8 cellular contexts compared by ENCODE assay signal in the genomic region with DNA sequence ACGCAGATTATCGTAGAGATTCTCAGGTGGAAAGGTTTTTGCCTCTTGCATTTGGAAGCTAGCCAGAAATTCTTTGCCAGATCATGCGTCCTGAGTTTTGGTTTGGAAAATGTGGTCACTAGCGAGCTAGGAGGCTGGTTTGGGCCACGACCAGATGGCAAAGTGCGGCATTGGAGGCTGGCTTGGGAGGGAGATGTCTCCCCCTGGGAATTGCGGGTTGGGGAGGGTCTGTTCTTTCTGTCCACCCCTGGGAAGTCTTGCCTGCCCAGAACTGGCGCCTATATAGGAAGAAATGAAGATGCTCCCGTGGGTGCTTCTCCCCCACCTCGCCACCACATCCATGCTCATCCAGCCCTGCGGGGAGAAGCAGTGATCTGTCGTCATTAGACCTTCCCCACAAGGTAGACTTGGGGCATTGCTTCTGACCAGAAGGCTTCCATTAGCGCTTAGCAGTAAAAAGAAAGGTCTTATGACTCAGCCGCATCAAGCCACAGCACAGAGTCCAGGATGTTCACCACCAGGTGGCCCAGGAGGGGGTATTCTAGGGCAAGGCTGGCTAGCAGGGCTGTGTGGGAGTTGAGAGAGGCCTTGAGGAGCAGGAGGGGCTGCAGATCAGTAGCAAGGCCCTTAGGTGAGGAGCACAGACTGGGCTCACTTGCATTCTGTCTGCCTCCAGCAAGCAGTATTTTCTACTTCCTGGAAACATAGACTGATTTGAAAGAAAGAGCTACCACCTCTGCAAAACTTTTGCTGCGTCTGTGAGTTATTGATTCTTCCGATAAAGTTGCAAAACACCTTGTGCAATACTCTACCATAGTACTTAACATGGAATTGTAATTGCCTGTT. TPM values are rescaled to one million over a fixed set of nuclear protein-coding genes. Genes with fewer than 3 reads are reported as not detected.
DNase-seq lines count a peak whose midpoint lies in the region; ATAC-seq and TF ChIP-seq lines count a peak whose summit lies in the region.

No MANE protein-coding gene starts in this region.

- H3K27ac ChIP-seq in suprapubic skin: peak overlapping the region; percentile 97

- H3K36me3 Mint-ChIP-seq in dendritic cell treated with granulocyte-macrophage colony-stimulating factor and Interleukin-4, amounts not matched to agents 40 ng/mL and 50 ng/mL, for 4 days (ENCODE audit: low read depth): peaks cover 19% of the 10 kb centered on the region
- H3K36me3 Mint-ChIP-seq in natural killer cell: no peaks in the 10 kb centered on the region

- ATAC-seq in GM19463 (IDR thresholded peaks at IDR 0.05; ENCODE audit: unreplicated experiment) (peak; percentile 26), natural killer cell (peak; percentile 29 to 40 (median 29)), GM21367 (IDR thresholded peaks at IDR 0.05; ENCODE audit: unreplicated experiment) (no peak)

- H3K4me1 Mint-ChIP-seq in dendritic cell treated with granulocyte-macrophage colony-stimulating factor and Interleukin-4, amounts not matched to agents 40 ng/mL and 50 ng/mL, for 4 days (ENCODE audit: low read depth): peaks cover 69% of the 10 kb centered on the region
- peaks cover 67 to 76% of the 10 kb centered on the region in 2 donors for H3K4me1 Mint-ChIP-seq in natural killer cell

- H3K27me3 ChIP-seq in suprapubic skin: no peaks in the 10 kb centered on the region

- no peaks in the 10 kb centered on the region for H3K9me3 ChIP-seq in suprapubic skin

- peak; percentile 44 for TF ChIP-seq CTCF in NB4 (IDR thresholded peaks at IDR 0.05; ENCODE audit: low read depth, low read length)
- TF ChIP-seq CTCF in natural killer cell (IDR thresholded peaks at IDR 0.05): peak; percentile 41
- peak; percentile 14 to 33 for TF ChIP-seq CTCF in suprapubic skin (IDR thresholded peaks at IDR 0.05)

- H3K36me3 ChIP-seq in suprapubic skin: no peaks in the 10 kb centered on the region

- peak overlapping the region; percentile 92 for H3K27ac Mint-ChIP-seq in dendritic cell treated with granulocyte-macrophage colony-stimulating factor and Interleukin-4, amounts not matched to agents 40 ng/mL and 50 ng/mL, for 4 days
- H3K27ac Mint-ChIP-seq in natural killer cell: peak overlapping the region; percentile 90 to 99

- intact Hi-C loops in dendritic cell treated with granulocyte-macrophage colony-stimulating factor and Interleukin-4, amounts not matched to agents 40 ng/mL and 50 ng/mL, for 4 days (cut with micrococcal nuclease): loop anchor here (2.0 kb wide), 1 partner anchor 17 kb away; no protein-coding TSS in a partner anchor
- intact Hi-C loops in natural killer cell (cut with micrococcal nuclease): loop anchor here (1.0 to 5.0 kb wide), 5 partner anchors 25 to 112 kb away; no protein-coding TSS in a partner anchor

- H3K9me3 Mint-ChIP-seq in dendritic cell treated with granulocyte-macrophage colony-stimulating factor and Interleukin-4, amounts not matched to agents 40 ng/mL and 50 ng/mL, for 4 days: no peaks in the 10 kb centered on the region
- H3K9me3 Mint-ChIP-seq in natural killer cell: no peaks in the 10 kb centered on the region

- no peak overlapping the region for H3K4me3 Mint-ChIP-seq in dendritic cell treated with granulocyte-macrophage colony-stimulating factor and Interleukin-4, amounts not matched to agents 40 ng/mL and 50 ng/mL, for 4 days
- peak overlapping the region; percentile 89 for H3K4me3 Mint-ChIP-seq in natural killer cell

- no peaks in the 10 kb centered on the region for H3K27me3 Mint-ChIP-seq in dendritic cell treated with granulocyte-macrophage colony-stimulating factor and Interleukin-4, amounts not matched to agents 40 ng/mL and 50 ng/mL, for 4 days
- no peaks in the 10 kb centered on the region for H3K27me3 Mint-ChIP-seq in natural killer cell (ENCODE audit: low read depth in 2 of 2)

- TF ChIP-seq POLR2A in NB4 (IDR thresholded peaks at IDR 0.05; ENCODE audit: extremely low read depth, insufficient read length) (no peak), suprapubic skin (IDR thresholded peaks at IDR 0.05) (no peak)

- DNase-seq in COLO668 (lab: John Stamatoyannopoulos, UW; ENCODE audit: unreplicated experiment): peak; percentile 72
- DNase-seq in NB4 (ENCODE audit: low read depth): peak; percentile 98
- DNase-seq in activated CD4-positive, alpha-beta T cell treated with anti-CD3 and anti-CD28 coated beads for 4 hours: peak; percentile 76 to 79
- peak; percentile 65 for DNase-seq in natural killer cell
- DNase-seq in suprapubic skin (ENCODE audit: low spot score in 2 of 2): no peak

- H3K4me3 ChIP-seq in NB4 (ENCODE audit: low read depth, low read length): peak overlapping the region; percentile 23
- no peak overlapping the region for H3K4me3 ChIP-seq in suprapubic skin

- no peak for TF ChIP-seq EP300 in suprapubic skin (IDR thresholded peaks at IDR 0.05)

- H3K4me1 ChIP-seq in suprapubic skin: peaks cover 60% of the 10 kb centered on the region

- WGBS in suprapubic skin: 63% methylated on average over 15 of the region's 16 CpGs

RNA-seq across cellular contexts. Expression of a gene that starts 1.5 kb away (rescaled TPM):
- 100 to 1,000 TPM; 435 to 527 (median 443) TPM for total RNA-seq in natural killer cell
- total RNA-seq in suprapubic skin: 100 to 1,000 TPM in 3 of 4 donors, 10 to 100 TPM in 1; 97.2 to 147 (median 121) TPM

Comparison
In these comparisons a context has a peak if more than half of its experiments do, and no peak if none do; other contexts are left out.
1. DNase-seq: peak in COLO668 (single experiment), NB4 (single experiment), activated CD4-positive, alpha-beta T cell treated with anti-CD3 and anti-CD28 coated beads for 4 hours (2 of 2) and natural killer cell (single experiment); none in suprapubic skin (0 of 2).
2. Peak in every context shown above with its lines, with median percentiles within 50 percentile points of each other: CTCF ChIP-seq.